19 cellular contexts compared by ENCODE assay signal in the genomic region with DNA sequence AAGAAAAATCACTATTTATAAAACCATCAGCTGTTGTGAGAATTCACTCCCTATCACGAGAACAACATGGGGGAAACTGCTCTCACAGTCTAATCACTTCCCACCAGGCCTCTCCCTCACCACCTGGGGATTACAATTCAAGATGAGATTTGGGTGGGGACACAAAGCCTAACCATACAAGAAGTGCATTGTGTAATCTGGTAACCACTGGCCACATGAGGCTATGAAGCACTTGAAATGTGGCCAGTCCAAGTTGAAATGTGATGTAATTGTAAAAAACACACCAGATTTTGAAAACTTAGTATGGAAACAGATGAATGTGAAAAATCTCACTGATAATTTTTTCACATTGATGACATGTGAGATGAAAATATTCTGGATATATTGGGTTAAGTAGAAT.
DNase-seq lines count a peak whose midpoint lies in the region; TF ChIP-seq lines count a peak whose summit lies in the region.
"Had no signal": no experiment of that assay in that cellular context is flagged by ENCODE, and none has a peak within 500 bp of the region (broad histone marks: within the 10 kb centered on the region; RNA-seq: fewer than 3 reads in every experiment).

No MANE protein-coding gene starts in this region.

- 77 to 88% (median 78%) methylated on average over 1 of the region's 1 CpG for WGBS in stomach, 5 donors
- 100% methylated on average over 1 of the region's 1 CpG for WGBS in smooth muscle cell (ENCODE audit: low lambda C conversion rate)

- H3F3A ChIP-seq in smooth muscle cell (ENCODE audit: low read depth), result no peaks in the 10 kb centered on the region

- H3K4me3 ChIP-seq in fibroblast of mammary gland (ENCODE audit: control insufficient read depth, low read depth, low read length) (no peak overlapping the region), stomach (no peak overlapping the region), smooth muscle cell (no peak overlapping the region)
- H3K4me3 ChIP-seq: BLaER1 had no signal

- no peak for TF ChIP-seq EP300 in stomach (IDR thresholded peaks at IDR 0.05)

- no peak overlapping the region for H3K27ac ChIP-seq in stomach
- H3K27ac ChIP-seq in smooth muscle cell (ENCODE audit: low read depth), result no peak overlapping the region
- H3K27ac ChIP-seq: BLaER1 had no signal

- DNase-seq in AG20443 (ENCODE audit: low spot score), result peak; percentile 24
- DNase-seq in MV-4-11 (lab: John Stamatoyannopoulos, UW), result peak; percentile 68
- peak; percentile 16 for DNase-seq in fibroblast of mammary gland (ENCODE audit: low read depth)
- DNase-seq in renal cortical epithelial cell (ENCODE audit: low read depth), result peak; percentile 7
- DNase-seq in NCI-H1694 treated with DMSO at 0.1 percent for 48 hours (lab: John Stamatoyannopoulos, UW), result no peak
- DNase-seq in stomach, result no peak
- DNase-seq in smooth muscle cell (lab: John Stamatoyannopoulos, UW; ENCODE audit: unreplicated experiment), result no peak
- DNase-seq: CD4-positive, alpha-beta T cell; COR-L47; DMS 273 treated with DMSO at 0.1 percent for 48 hours; DMS79 treated with DMSO at 0.1 percent for 48 hours; Karpas-422; NCI-H1048; NCI-H1436; NCI-H1930; NK-92 treated with Interleukin-12 subunit alpha and Interleukin-12 subunit beta, amount 100 ng/mL, for 24 hours; SIG-M5; SK-N-SH had no signal

- H3K36me3 ChIP-seq in stomach (no peaks in the 10 kb centered on the region), smooth muscle cell (ENCODE audit: low read depth) (no peaks in the 10 kb centered on the region)
- H3K36me3 ChIP-seq: BLaER1 had no signal

- TF ChIP-seq POLR2A in stomach (IDR thresholded peaks at IDR 0.05), result no peak

- H3K27me3 ChIP-seq in stomach, result no peaks in the 10 kb centered on the region
- H3K27me3 ChIP-seq in smooth muscle cell (ENCODE audit: low read depth), result no peaks in the 10 kb centered on the region
- H3K27me3 ChIP-seq: BLaER1 had no signal

- no peak overlapping the region for H3K4me2 ChIP-seq in smooth muscle cell
- H3K4me2 ChIP-seq: BLaER1, SK-N-SH had no signal

- intact Hi-C loops in stomach (cut with DNase I; ENCODE audit: low total_unique reads), result no loop called here

- no peak overlapping the region for H3K9ac ChIP-seq in smooth muscle cell (ENCODE audit: low read depth)
- H3K9ac ChIP-seq: BLaER1, SK-N-SH had no signal

- TF ChIP-seq CTCF in fibroblast of mammary gland (conservative IDR thresholded peaks at IDR 0.05; ENCODE audit: control insufficient read depth, insufficient read depth, low read depth, low read length) (no peak), stomach (IDR thresholded peaks at IDR 0.05) (no peak), smooth muscle cell (IDR thresholded peaks at IDR 0.05; ENCODE audit: borderline replicate concordance, insufficient read depth, poor library complexity, severe bottlenecking) (no peak)

- H3K4me1 ChIP-seq in stomach, result no peaks in the 10 kb centered on the region
- no peaks in the 10 kb centered on the region for H3K4me1 ChIP-seq in smooth muscle cell (ENCODE audit: low read depth)
- H3K4me1 ChIP-seq: BLaER1 had no signal

- H3K79me2 ChIP-seq in smooth muscle cell (ENCODE audit: low read depth), result no peaks in the 10 kb centered on the region

- no peak overlapping the region for H2AFZ ChIP-seq in smooth muscle cell (ENCODE audit: low read depth)

- H3K9me3 ChIP-seq in stomach (no peaks in the 10 kb centered on the region), smooth muscle cell (replicated peaks; ENCODE audit: low read depth) (no peaks in the 10 kb centered on the region)
- H3K9me3 ChIP-seq: BLaER1, SK-N-SH had no signal

- H4K20me1 ChIP-seq in smooth muscle cell (ENCODE audit: low read depth), result no peaks in the 10 kb centered on the region
- H4K20me1 ChIP-seq: BLaER1 had no signal

Comparison
In these comparisons a context has a peak if more than half of its experiments do, and no peak if none do; other contexts are left out.
1. DNase-seq: peak in AG20443 (single experiment), MV-4-11 (single experiment), fibroblast of mammary gland (single experiment) and renal cortical epithelial cell (single experiment); none in NCI-H1694 treated with DMSO at 0.1 percent for 48 hours (single experiment), stomach (single experiment) and smooth muscle cell (single experiment).